ENCODE assay signal across 9 cellular contexts in the genomic region with DNA sequence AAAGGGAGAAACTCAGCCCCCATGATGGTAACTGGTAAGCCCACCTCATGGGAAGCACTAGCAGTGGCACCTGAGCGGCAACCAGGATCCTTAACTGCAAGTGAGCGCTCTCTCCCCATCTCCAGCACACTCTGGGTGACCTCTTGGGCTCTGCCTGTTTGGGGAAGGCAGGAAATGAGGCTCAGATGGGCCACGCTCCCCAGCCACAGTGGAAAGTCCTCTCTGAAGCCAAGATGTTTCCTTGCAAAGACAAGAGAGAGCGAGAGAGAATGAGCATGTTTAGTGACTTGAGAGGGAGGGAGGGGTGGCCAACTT.
DNase-seq lines count a peak whose midpoint lies in the region; ATAC-seq and TF ChIP-seq lines count a peak whose summit lies in the region.
"Had no signal": no experiment of that assay in that cellular context is flagged by ENCODE, and none has a peak within 500 bp of the region (broad histone marks: within the 10 kb centered on the region; RNA-seq: fewer than 3 reads in every experiment).

No MANE protein-coding gene starts in this region.

- H3K27ac Mint-ChIP-seq in activated B cell treated with CpG ODN at 0.5 μM for 24 hours: no peak overlapping the region
- H3K27ac Mint-ChIP-seq: activated naive CD4-positive, alpha-beta T cell treated with anti-CD3 and anti-CD28 coated beads, Interleukin-2, amount 50 U/mL, for 72 hours had no signal

- H3K4me3 Mint-ChIP-seq in activated B cell treated with CpG ODN at 0.5 μM for 24 hours: peak overlapping the region; percentile 55

- no peak for TF ChIP-seq EP300 in stomach (IDR thresholded peaks at IDR 0.05)

- H3K4me3 ChIP-seq in right cardiac atrium (ENCODE audit: low read length) (no peak overlapping the region), stomach (peak overlapping the region in 3 of 4 donors; percentile 18 to 28 (median 26))

- peak overlapping the region; percentile 11 for H3K27ac ChIP-seq in right cardiac atrium (ENCODE audit: low read length)
- peak overlapping the region; percentile 79 to 92 (median 88) for H3K27ac ChIP-seq in stomach

- WGBS in right cardiac atrium: 45% methylated on average over 4 of the region's 4 CpGs
- WGBS in stomach, 5 donors: 7 to 43% (median 34%) methylated on average over 2 to 4 of the region's 4 CpGs

- no peaks in the 10 kb centered on the region for H3K27me3 Mint-ChIP-seq in activated B cell treated with CpG ODN at 0.5 μM for 24 hours

- peaks cover 37% of the 10 kb centered on the region for H3K4me1 Mint-ChIP-seq in activated B cell treated with CpG ODN at 0.5 μM for 24 hours

- H3K4me1 ChIP-seq in right cardiac atrium (ENCODE audit: control insufficient read depth, insufficient read depth, low read length) (no peaks in the 10 kb centered on the region), stomach (peaks cover 15 to 49% (median 33%) of the 10 kb centered on the region in 4 donors)

- intact Hi-C loops in activated B cell treated with CpG ODN at 0.5 μM for 24 hours (cut with micrococcal nuclease) (no loop called here), right cardiac atrium (cut with DNase I) (no loop called here), stomach (cut with DNase I; ENCODE audit: low total_unique reads) (no loop called here)

- TF ChIP-seq POLR2A in stomach (IDR thresholded peaks at IDR 0.05): no peak

- H3K27me3 ChIP-seq in right cardiac atrium (ENCODE audit: control insufficient read depth, insufficient read depth): no peaks in the 10 kb centered on the region
- H3K27me3 ChIP-seq in stomach: no peaks in the 10 kb centered on the region

- H3K9me3 ChIP-seq in right cardiac atrium (ENCODE audit: control insufficient read depth, low read length) (no peaks in the 10 kb centered on the region), stomach (no peaks in the 10 kb centered on the region)

- TF ChIP-seq CTCF in activated B cell treated with CpG ODN at 0.5 μM for 24 hours (IDR thresholded peaks at IDR 0.05) (no peak), stomach (IDR thresholded peaks at IDR 0.05) (no peak), GM10266 (IDR thresholded peaks at IDR 0.05; ENCODE audit: control insufficient read depth, insufficient read depth, low read depth, missing control alignments) (no peak)

- H3K36me3 ChIP-seq in stomach: no peaks in the 10 kb centered on the region

- ATAC-seq in activated B cell treated with CpG ODN at 0.5 μM for 24 hours (ENCODE audit: low read depth) (no peak), right cardiac atrium (peak; percentile 47 to 77), HG02884 (IDR thresholded peaks at IDR 0.05; ENCODE audit: unreplicated experiment) (no peak)

- POLR2A ChIA-PET in activated B cell treated with CpG ODN at 0.5 μM for 24 hours (lab: Charles Lee): interaction anchor here (1.3 to 2.4 kb wide), 4 partner anchors 9 to 368 kb away, joined by 4 to 11 read pairs (median 6); no protein-coding TSS in a partner anchor

- peak; percentile 25 for DNase-seq in HT-29 (ENCODE audit: low spot score)
- no peak for DNase-seq in activated B cell treated with CpG ODN at 0.5 μM for 24 hours
- peak in 2 of 3 donors; percentile 26 to 56 for DNase-seq in right cardiac atrium
- no peak for DNase-seq in stomach
- DNase-seq in NCI-H446 treated with DMSO at 0.1 percent for 48 hours (lab: John Stamatoyannopoulos, UW): no peak
- DNase-seq in GM10266 (ENCODE audit: extremely low spot score): no peak
- DNase-seq: NCI-H2107 had no signal

- CTCF ChIA-PET in activated B cell treated with CpG ODN at 0.5 μM for 24 hours (lab: Charles Lee): interaction anchor here (0.8 to 2.9 kb wide), 3 partner anchors 8 to 31 kb away, joined by 3 to 20 read pairs (median 5); no protein-coding TSS in a partner anchor

- H3K36me3 Mint-ChIP-seq in activated B cell treated with CpG ODN at 0.5 μM for 24 hours (ENCODE audit: low read depth): no peaks in the 10 kb centered on the region
- H3K36me3 Mint-ChIP-seq: activated naive CD4-positive, alpha-beta T cell treated with anti-CD3 and anti-CD28 coated beads, Interleukin-2, amount 50 U/mL, for 72 hours had no signal

- H3K9me3 Mint-ChIP-seq in activated B cell treated with CpG ODN at 0.5 μM for 24 hours: no peaks in the 10 kb centered on the region
- H3K9me3 Mint-ChIP-seq: activated naive CD4-positive, alpha-beta T cell treated with anti-CD3 and anti-CD28 coated beads, Interleukin-2, amount 50 U/mL, for 72 hours had no signal

Comparison
In these comparisons a context has a peak if more than half of its experiments do, and no peak if none do; other contexts are left out.
1. DNase-seq: peak in HT-29 (single experiment) and right cardiac atrium (2 of 3); none in activated B cell treated with CpG ODN at 0.5 μM for 24 hours (single experiment), stomach (single experiment), NCI-H446 treated with DMSO at 0.1 percent for 48 hours (single experiment) and GM10266 (single experiment).
2. ATAC-seq: peak in right cardiac atrium (2 of 2); none in activated B cell treated with CpG ODN at 0.5 μM for 24 hours (single experiment) and HG02884 (single experiment).